In the genomic region with DNA sequence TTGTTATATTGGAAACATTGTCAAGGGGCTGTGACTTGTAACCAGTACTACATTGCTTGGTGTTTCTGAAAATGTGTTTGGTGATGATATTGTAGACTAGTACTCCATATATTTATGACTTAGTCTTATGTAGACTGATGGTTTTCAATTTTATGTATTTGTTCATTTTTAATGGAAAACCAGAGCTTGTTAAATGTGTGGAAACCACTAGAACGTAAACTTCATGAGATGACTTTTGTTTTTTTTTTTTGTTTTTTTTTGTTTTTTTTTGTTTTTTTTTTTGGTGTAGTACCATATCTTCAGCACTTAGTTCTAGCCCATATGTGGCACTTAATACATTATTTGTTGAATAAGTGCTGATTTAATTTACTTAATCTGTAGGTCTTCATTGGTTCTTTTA, we compare ENCODE assay signal across 1 cellular context.
TF ChIP-seq lines count a peak whose summit lies in the region.

No MANE protein-coding gene starts in this region.

TF ChIP-seq in WTC11, 78 proteins besides CTCF, POLR2A, EP300 and RAD21:
- TF ChIP-seq, protein P1, sequence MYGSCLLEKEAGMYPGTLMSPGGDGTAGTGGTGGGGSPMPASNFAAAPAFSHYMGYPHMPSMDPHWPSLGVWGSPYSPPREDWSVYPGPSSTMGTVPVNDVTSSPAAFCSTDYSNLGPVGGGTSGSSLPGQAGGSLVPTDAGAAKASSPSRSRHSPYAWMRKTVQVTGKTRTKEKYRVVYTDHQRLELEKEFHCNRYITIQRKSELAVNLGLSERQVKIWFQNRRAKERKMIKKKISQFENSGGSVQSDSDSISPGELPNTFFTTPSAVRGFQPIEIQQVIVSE (CRISPR knock-in tag; IDR thresholded peaks at IDR 0.05; ENCODE audit: borderline replicate concordance): no peak
- no peak for TF ChIP-seq ZNF219 (CRISPR knock-in tag; IDR thresholded peaks at IDR 0.05; ENCODE audit: borderline replicate concordance)
- TF ChIP-seq NFATC4 (CRISPR knock-in tag; IDR thresholded peaks at IDR 0.05): no peak
- no peak for TF ChIP-seq JUN (CRISPR knock-in tag; IDR thresholded peaks at IDR 0.05)
- no peak for TF ChIP-seq ZNF423 (CRISPR knock-in tag; IDR thresholded peaks at IDR 0.05)
- TF ChIP-seq, protein P2, sequence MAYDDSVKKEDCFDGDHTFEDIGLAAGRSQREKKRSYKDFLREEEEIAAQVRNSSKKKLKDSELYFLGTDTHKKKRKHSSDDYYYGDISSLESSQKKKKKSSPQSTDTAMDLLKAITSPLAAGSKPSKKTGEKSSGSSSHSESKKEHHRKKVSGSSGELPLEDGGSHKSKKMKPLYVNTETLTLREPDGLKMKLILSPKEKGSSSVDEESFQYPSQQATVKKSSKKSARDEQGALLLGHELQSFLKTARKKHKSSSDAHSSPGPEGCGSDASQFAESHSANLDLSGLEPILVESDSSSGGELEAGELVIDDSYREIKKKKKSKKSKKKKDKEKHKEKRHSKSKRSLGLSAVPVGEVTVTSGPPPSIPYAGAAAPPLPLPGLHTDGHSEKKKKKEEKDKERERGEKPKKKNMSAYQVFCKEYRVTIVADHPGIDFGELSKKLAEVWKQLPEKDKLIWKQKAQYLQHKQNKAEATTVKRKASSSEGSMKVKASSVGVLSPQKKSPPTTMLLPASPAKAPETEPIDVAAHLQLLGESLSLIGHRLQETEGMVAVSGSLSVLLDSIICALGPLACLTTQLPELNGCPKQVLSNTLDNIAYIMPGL (CRISPR knock-in tag; IDR thresholded peaks at IDR 0.05): no peak
- TF ChIP-seq HMGA2 (CRISPR knock-in tag; IDR thresholded peaks at IDR 0.05): no peak
